In genomic region chr1:52601976-52602327, GRCh38 we compare ENCODE assay signal across 10 cellular contexts. TPM values are rescaled to one million over a fixed set of nuclear protein-coding genes. Genes with fewer than 3 reads are reported as not detected.
A peak's percentile ranks its signal among the peaks of the same experiment; 100 is the strongest.
DNase-seq lines count a peak whose midpoint lies in the region; ATAC-seq, FAIRE-seq and TF ChIP-seq lines count a peak whose summit lies in the region.
"Had no signal": no experiment of that assay in that cellular context is flagged by ENCODE, and none has a peak within 500 bp of the region (broad histone marks: within the 10 kb centered on the region; RNA-seq: fewer than 3 reads in every experiment).

No MANE protein-coding gene starts in this region.

- no peaks in the 10 kb centered on the region for H3K9me3 ChIP-seq in small intestine (ENCODE audit: control insufficient read depth, low read depth)

- peak in 1 of 2 donors; percentile 24 for ATAC-seq in activated naive CD4-positive, alpha-beta T cell treated with anti-CD3 and anti-CD28 coated beads, Interleukin-2, amount 50 U/mL, for 72 hours
- ATAC-seq in GM21526 (IDR thresholded peaks at IDR 0.05; ENCODE audit: low FRiP score, unreplicated experiment) (no peak), GM21423 (IDR thresholded peaks at IDR 0.05; ENCODE audit: unreplicated experiment) (no peak)

- FAIRE-seq in small intestine (lab: Jason Lieb, UNC) = no peak
- FAIRE-seq: islet of Langerhans had no signal

- H3K9me3 Mint-ChIP-seq in HFFc6 = no peaks in the 10 kb centered on the region
- H3K9me3 Mint-ChIP-seq in activated naive CD4-positive, alpha-beta T cell treated with anti-CD3 and anti-CD28 coated beads, Interleukin-2, amount 50 U/mL, for 72 hours = no peaks in the 10 kb centered on the region

- H3K27me3 ChIP-seq in small intestine (ENCODE audit: control insufficient read depth in 2 of 2, insufficient read depth in 2 of 2, low read length in 2 of 2) = no peaks in the 10 kb centered on the region

- peak overlapping the region; percentile 75 for H3K4me3 Mint-ChIP-seq in HFFc6

- H3K4me3 ChIP-seq in iPS-11a (ENCODE audit: low read depth, low read length) (peak overlapping the region; percentile 54), small intestine (ENCODE audit: low read depth in 1 of 2, low read length in 2 of 2) (peak overlapping the region; percentile 62 to 64)

- no peaks in the 10 kb centered on the region for H3K36me3 Mint-ChIP-seq in HFFc6 (ENCODE audit: low read depth)
- peaks cover 6 to 24% of the 10 kb centered on the region in 2 donors for H3K36me3 Mint-ChIP-seq in activated naive CD4-positive, alpha-beta T cell treated with anti-CD3 and anti-CD28 coated beads, Interleukin-2, amount 50 U/mL, for 72 hours

- WGBS in small intestine, 3 donors = 8 to 15% (median 14%) methylated on average over 17 to 22 of the region's 22 CpGs

- DNase-seq in HFFc6 (no peak), small intestine (no peak), GM20000 (ENCODE audit: low spot score) (no peak), NCI-H1436 treated with DMSO at 0.1 percent for 48 hours (lab: John Stamatoyannopoulos, UW) (no peak)
- DNase-seq in activated naive CD4-positive, alpha-beta T cell treated with anti-CD3 and anti-CD28 coated beads, Interleukin-2, amount 50 U/mL, for 72 hours (ENCODE audit: low spot score in 2 of 2) = no peak

- peaks cover 2% of the 10 kb centered on the region for H3K27me3 Mint-ChIP-seq in HFFc6 (ENCODE audit: insufficient read depth)

- no peak for TF ChIP-seq CTCF in HFFc6 (IDR thresholded peaks at IDR 0.05)
- TF ChIP-seq CTCF in GM20000 (IDR thresholded peaks at IDR 0.05; ENCODE audit: extremely low read depth, missing control alignments) = no peak

- peak overlapping the region; percentile 76 for H3K27ac Mint-ChIP-seq in HFFc6
- peak overlapping the region; percentile 88 to 96 for H3K27ac Mint-ChIP-seq in activated naive CD4-positive, alpha-beta T cell treated with anti-CD3 and anti-CD28 coated beads, Interleukin-2, amount 50 U/mL, for 72 hours

- no peaks in the 10 kb centered on the region for H3K36me3 ChIP-seq in small intestine (ENCODE audit: control insufficient read depth in 2 of 2, insufficient read depth in 2 of 2, low read length in 2 of 2)

- H3K27ac ChIP-seq in small intestine (ENCODE audit: low read depth in 1 of 2, low read length in 1 of 2) = peak overlapping the region in 1 of 2 donors; percentile 66

- no peaks in the 10 kb centered on the region for H3K4me1 ChIP-seq in small intestine (ENCODE audit: control insufficient read depth in 2 of 2, insufficient read depth in 1 of 2, low read depth in 1 of 2, low read length in 1 of 2)

- H3K4me1 Mint-ChIP-seq in HFFc6 (ENCODE audit: low read depth) = peaks cover 27% of the 10 kb centered on the region

RNA-seq across cellular contexts. Expression of gene GPX7, which starts 0.2 kb away (rescaled TPM):
- 10 to 100 TPM; 15.5 to 24.6 (median 18.6) TPM for total RNA-seq in HFFc6 (2021; fragmentation: NEBNext Ultra II Directional; extraction: Animal tissue kit (Norgen Biotek cat#: 25700))
- 10 to 100 TPM; 13.8 to 23.0 TPM for total RNA-seq in activated naive CD4-positive, alpha-beta T cell treated with anti-CD3 and anti-CD28 coated beads, Interleukin-2, amount 50 U/mL, for 72 hours
- polyA plus RNA-seq in small intestine = 1 to 10 TPM in 2 of 3 donors, not detected in 1; 1.9 to 4.1 TPM
- total RNA-seq: HT1080 had no signal

RNA-seq across cellular contexts. Expression of gene SHISAL2A, which starts 31.0 kb away (rescaled TPM):
- not detected for total RNA-seq in HFFc6 (2021; fragmentation: NEBNext Ultra II Directional; extraction: Animal tissue kit (Norgen Biotek cat#: 25700))
- 10 to 100 TPM in 1 of 2 donors, 1 to 10 TPM in 1; 9.0 to 12.6 TPM for total RNA-seq in activated naive CD4-positive, alpha-beta T cell treated with anti-CD3 and anti-CD28 coated beads, Interleukin-2, amount 50 U/mL, for 72 hours
- under 1 TPM in 1 of 3 donors, not detected in 2; 0.45 TPM for polyA plus RNA-seq in small intestine
- total RNA-seq: HT1080 had no signal

RNA-seq across cellular contexts. Expression of gene TUT4, which starts 49.1 kb away (rescaled TPM):
- 10 to 100 TPM; 24.1 to 32.0 (median 27.2) TPM for total RNA-seq in HFFc6 (2021; fragmentation: NEBNext Ultra II Directional; extraction: Animal tissue kit (Norgen Biotek cat#: 25700))
- 100 to 1,000 TPM in 1 of 2 donors, 10 to 100 TPM in 1; 81.0 to 111 TPM for total RNA-seq in activated naive CD4-positive, alpha-beta T cell treated with anti-CD3 and anti-CD28 coated beads, Interleukin-2, amount 50 U/mL, for 72 hours
- polyA plus RNA-seq in small intestine = 10 to 100 TPM in 1 of 3 donors, 1 to 10 TPM in 2; 2.9 to 10.6 (median 3.5) TPM

Comparison
In these comparisons a context has a peak if more than half of its experiments do, and no peak if none do; other contexts are left out.
1. RNA of gene SHISAL2A, which starts 31.0 kb away (total RNA-seq): 9.0 to 12.6 TPM in activated naive CD4-positive, alpha-beta T cell treated with anti-CD3 and anti-CD28 coated beads, Interleukin-2, amount 50 U/mL, for 72 hours; not detected in HFFc6; every median in the first group is over 4 times any median in the second.